In the genomic region with DNA sequence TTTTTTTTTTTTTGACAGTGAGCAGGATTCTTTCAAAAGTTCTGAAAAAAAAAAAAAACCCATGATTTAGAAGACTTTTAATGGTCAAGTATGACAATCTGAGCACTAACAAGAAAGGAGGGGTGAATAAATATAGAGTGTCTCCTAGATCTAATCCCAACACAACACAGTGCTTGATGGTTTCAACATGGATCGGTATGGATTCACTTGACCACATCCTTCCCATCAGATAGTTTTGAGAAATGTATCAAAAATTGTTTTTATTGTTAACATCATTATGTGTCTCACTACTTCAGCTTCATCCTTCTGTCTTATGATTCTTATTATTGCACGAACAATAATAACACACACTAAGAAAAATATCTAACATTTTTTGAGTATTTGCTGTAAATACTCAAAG, we compare ENCODE assay signal across 13 cellular contexts. TPM values are rescaled to one million over a fixed set of nuclear protein-coding genes. Genes with fewer than 3 reads are reported as not detected.
"Had no signal": no experiment of that assay in that cellular context is flagged by ENCODE, and none has a peak within 500 bp of the region (broad histone marks: within the 10 kb centered on the region; RNA-seq: fewer than 3 reads in every experiment).

No MANE protein-coding gene starts in this region.

- H3K9me3 ChIP-seq: mucosa of descending colon, thyroid gland had no signal

- H3K27me3 ChIP-seq: thyroid gland had no signal

- DNase-seq: activated B cell treated with CpG ODN at 0.5 μM for 24 hours; activated CD4-positive, alpha-beta T cell treated with anti-CD3 and anti-CD28 coated beads, Interleukin-2, amount 10 ng/mL, durations not matched to agents 7 days and 5 days; activated CD8-positive, alpha-beta memory T cell treated with anti-CD3 and anti-CD28 coated beads for 24 hours; activated naive CD4-positive, alpha-beta T cell treated with Interleukin-2 at 50 U/mL for 16 hours; activated naive CD8-positive, alpha-beta T cell treated with anti-CD3 and anti-CD28 coated beads, Interleukin-2, amount 50 U/mL, for 24 hours; left colon; mucosa of descending colon; natural killer cell; nucleus accumbens; stimulated activated CD4-positive, alpha-beta T cell treated with anti-CD3 and anti-CD28 coated beads, Interleukin-4, amount 100 ng/mL, for 1 hour; stimulated activated CD8-positive, alpha-beta memory T cell treated with anti-CD3 and anti-CD28 coated beads, Interleukin-4, amount 100 ng/mL, for 48 hours; T-helper 2 cell; thyroid gland had no signal

- H3K27ac ChIP-seq: thyroid gland had no signal

- H3K4me3 ChIP-seq: mucosa of descending colon, thyroid gland had no signal

- H3K36me3 ChIP-seq: thyroid gland had no signal

- ATAC-seq: activated naive CD8-positive, alpha-beta T cell treated with anti-CD3 and anti-CD28 coated beads, Interleukin-2, amount 50 U/mL, for 24 hours; left colon; mucosa of descending colon had no signal

RNA-seq across cellular contexts. Expression of a gene that starts 21.0 kb away (rescaled TPM):
- total RNA-seq: activated CD4-positive, alpha-beta T cell treated with anti-CD3 and anti-CD28 coated beads, Interleukin-2, amount 10 ng/mL, durations not matched to agents 7 days and 5 days had no signal
